Comparison of ENCODE assay signal across 1 cellular context in the genomic region with DNA sequence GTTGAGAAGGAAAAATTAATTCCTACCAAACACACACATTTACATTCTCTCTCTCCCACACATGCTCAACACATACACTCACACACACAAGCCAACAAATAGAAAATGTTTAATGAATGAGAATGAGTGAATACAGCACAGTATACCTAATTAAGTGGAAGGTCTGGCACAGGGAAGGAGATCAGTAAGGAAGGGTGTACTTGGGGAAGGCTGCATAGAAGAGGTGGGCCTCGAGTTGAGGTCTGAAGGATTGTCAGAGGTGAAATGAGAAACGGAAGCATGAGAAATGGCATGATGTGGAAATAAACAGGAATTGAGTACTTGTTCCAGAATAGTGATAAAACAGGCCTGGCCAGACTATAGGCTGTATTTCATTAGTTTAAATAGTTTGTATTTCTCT.
TF ChIP-seq lines count a peak whose summit lies in the region.

No MANE protein-coding gene starts in this region.

TF ChIP-seq in GM12878, 131 proteins besides CTCF, POLR2A, EP300 and RAD21 (continued from another document):
- TF ChIP-seq ESRRA (IDR thresholded peaks at IDR 0.05; ENCODE audit: low read length) = no peak
